15 cellular contexts compared by ENCODE assay signal in genomic region chr2:148990968-148991367, GRCh38. TPM values are rescaled to one million over a fixed set of nuclear protein-coding genes. Genes with fewer than 3 reads are reported as not detected.
DNase-seq lines count a peak whose midpoint lies in the region; ATAC-seq, FAIRE-seq and TF ChIP-seq lines count a peak whose summit lies in the region.
"Had no signal": no experiment of that assay in that cellular context is flagged by ENCODE, and none has a peak within 500 bp of the region (broad histone marks: within the 10 kb centered on the region; RNA-seq: fewer than 3 reads in every experiment).

No MANE protein-coding gene starts in this region.

- H3K4me3 Mint-ChIP-seq in nephron progenitor cell: no peak overlapping the region
- H3K4me3 Mint-ChIP-seq in stimulated activated memory B cell treated with anti-CD40 and anti-IgM and Interleukin-4, amounts not matched to agents 10 μg/mL and 1 μg/mL and 100 μg/mL, for 72 hours: no peak overlapping the region

- no peaks in the 10 kb centered on the region for H3K4me1 Mint-ChIP-seq in nephron progenitor cell
- H3K4me1 Mint-ChIP-seq in stimulated activated memory B cell treated with anti-CD40 and anti-IgM and Interleukin-4, amounts not matched to agents 10 μg/mL and 1 μg/mL and 100 μg/mL, for 72 hours: peaks cover 5% of the 10 kb centered on the region

- H3K36me3 Mint-ChIP-seq in nephron progenitor cell (ENCODE audit: low read depth): peaks cover 17% of the 10 kb centered on the region
- peaks cover 7% of the 10 kb centered on the region for H3K36me3 Mint-ChIP-seq in stimulated activated memory B cell treated with anti-CD40 and anti-IgM and Interleukin-4, amounts not matched to agents 10 μg/mL and 1 μg/mL and 100 μg/mL, for 72 hours

- no peak for ATAC-seq in pancreas
- ATAC-seq in stimulated activated memory B cell treated with anti-CD40 and anti-IgM and Interleukin-4, amounts not matched to agents 10 μg/mL and 1 μg/mL and 100 μg/mL, for 72 hours: no peak

- H3K27ac Mint-ChIP-seq in nephron progenitor cell: peak overlapping the region; percentile 72
- H3K27ac Mint-ChIP-seq in stimulated activated memory B cell treated with anti-CD40 and anti-IgM and Interleukin-4, amounts not matched to agents 10 μg/mL and 1 μg/mL and 100 μg/mL, for 72 hours: no peak overlapping the region

- intact Hi-C loops in pancreas (cut with DNase I): loop anchor here in 1 of 3 donors (10.0 kb wide), 1 partner anchor 1056 kb away; no protein-coding TSS in a partner anchor

- H3K27ac ChIP-seq in pancreas: no peak overlapping the region

- H3K4me3 ChIP-seq in pancreas: no peak overlapping the region

- no peaks in the 10 kb centered on the region for H3K27me3 ChIP-seq in pancreas

- 49 to 69% methylated on average over 6 of the region's 6 CpGs for WGBS in pancreas, 2 donors

- H3K9me3 ChIP-seq in pancreas: no peaks in the 10 kb centered on the region

- no peaks in the 10 kb centered on the region for H3K27me3 Mint-ChIP-seq in nephron progenitor cell (ENCODE audit: low read depth, poor library complexity)
- H3K27me3 Mint-ChIP-seq in stimulated activated memory B cell treated with anti-CD40 and anti-IgM and Interleukin-4, amounts not matched to agents 10 μg/mL and 1 μg/mL and 100 μg/mL, for 72 hours: no peaks in the 10 kb centered on the region

- no peaks in the 10 kb centered on the region for H3K4me1 ChIP-seq in pancreas

- no peak for TF ChIP-seq CTCF in nephron progenitor cell (IDR thresholded peaks at IDR 0.05)
- TF ChIP-seq CTCF in pancreas (IDR thresholded peaks at IDR 0.05): no peak

- H3K9me3 Mint-ChIP-seq in nephron progenitor cell: no peaks in the 10 kb centered on the region
- no peaks in the 10 kb centered on the region for H3K9me3 Mint-ChIP-seq in stimulated activated memory B cell treated with anti-CD40 and anti-IgM and Interleukin-4, amounts not matched to agents 10 μg/mL and 1 μg/mL and 100 μg/mL, for 72 hours

- no peaks in the 10 kb centered on the region for H3K36me3 ChIP-seq in pancreas

- DNase-seq in NCI-H524 (lab: John Stamatoyannopoulos, UW): peak; percentile 4 to 32
- DNase-seq in NCI-H524 treated with DMSO at 0.1 percent for 48 hours (lab: John Stamatoyannopoulos, UW): no peak
- DNase-seq in NCI-H146 treated with DMSO at 0.1 percent for 48 hours (lab: John Stamatoyannopoulos, UW; ENCODE audit: unreplicated experiment): peak; percentile 10
- peak; percentile 44 for DNase-seq in NCI-H510A treated with DMSO at 0.1 percent for 48 hours (lab: John Stamatoyannopoulos, UW)
- no peak for DNase-seq in nephron progenitor cell
- DNase-seq in stimulated activated CD4-positive, alpha-beta T cell treated with anti-CD3 and anti-CD28 coated beads, Interleukin-4, amount 100 ng/mL, for 4 hours: no peak
- DNase-seq in pancreas: no peak
- DNase-seq: KBM-7, NCI-H1092, NCI-H2029, SIG-M5, SW 1271 had no signal

- FAIRE-seq in pancreas (lab: Jason Lieb, UNC): no peak
- FAIRE-seq: H1 had no signal

RNA-seq across cellular contexts. Expression of gene LYPD6B, which starts 47.5 kb away (rescaled TPM):
- 1 to 10 TPM; 3.0 to 5.6 (median 3.5) TPM for total RNA-seq in pancreas
- polyA plus RNA-seq in pancreas: 1 to 10 TPM; 6.7 to 8.1 TPM
- total RNA-seq: A673 had no signal

Comparison
In these comparisons a context has a peak if more than half of its experiments do, and no peak if none do; other contexts are left out.
1. DNase-seq: peak in NCI-H524 (2 of 2), NCI-H146 treated with DMSO at 0.1 percent for 48 hours (single experiment) and NCI-H510A treated with DMSO at 0.1 percent for 48 hours (single experiment); none in NCI-H524 treated with DMSO at 0.1 percent for 48 hours (single experiment), nephron progenitor cell (single experiment), stimulated activated CD4-positive, alpha-beta T cell treated with anti-CD3 and anti-CD28 coated beads, Interleukin-4, amount 100 ng/mL, for 4 hours (0 of 2) and pancreas (0 of 6).